12 cellular contexts compared by ENCODE assay signal in the genomic region with DNA sequence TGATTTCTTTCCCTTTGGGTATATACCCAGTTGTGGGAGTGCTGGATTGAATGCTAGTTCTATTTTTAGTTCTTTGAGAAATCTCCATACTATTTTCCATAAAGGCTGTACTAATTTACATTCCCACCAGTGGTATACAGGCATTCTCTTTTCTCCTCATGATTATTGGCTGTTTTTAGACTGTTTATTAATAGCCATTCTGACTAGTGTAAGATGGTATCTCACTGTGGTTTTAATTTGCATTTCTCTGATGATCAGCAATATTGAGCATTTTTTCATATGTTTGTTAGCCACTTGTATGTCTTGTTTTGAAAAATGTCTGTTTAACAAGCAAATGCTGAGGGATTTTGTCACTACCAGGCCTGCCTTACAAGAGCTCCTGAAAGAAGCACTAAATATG. TPM values are rescaled to one million over a fixed set of nuclear protein-coding genes. Genes with fewer than 3 reads are reported as not detected.
A peak's percentile ranks its signal among the peaks of the same experiment; 100 is the strongest.
DNase-seq lines count a peak whose midpoint lies in the region; ATAC-seq, FAIRE-seq and TF ChIP-seq lines count a peak whose summit lies in the region.
"Not testable (repeated sequence)": the region's sequence is repeated elsewhere in the genome, so short reads cannot be mapped to it uniquely, and the experiment has no call there.
"Had no signal": no experiment of that assay in that cellular context is flagged by ENCODE, and none has a peak within 500 bp of the region (broad histone marks: within the 10 kb centered on the region; RNA-seq: fewer than 3 reads in every experiment).

No MANE protein-coding gene starts in this region.

- not testable (repeated sequence) for H3K27me3 ChIP-seq in Caco-2 (replicated peaks; ENCODE audit: control insufficient read depth, insufficient read depth, low read length); astrocyte (ENCODE audit: insufficient read depth, low read length)

- not testable (repeated sequence) for TF ChIP-seq CTCF in Caco-2 (IDR thresholded peaks at IDR 0.05; ENCODE audit: insufficient read depth in 1 of 2, low read depth in 1 of 2, low read length in 1 of 2, severe bottlenecking in 1 of 2, unreplicated experiment in 1 of 2); astrocyte (IDR thresholded peaks at IDR 0.05; ENCODE audit: insufficient read depth, low read depth, low read length)

- H3K9me3 Mint-ChIP-seq in Caco-2 (ENCODE audit: unreplicated experiment); astrocyte (ENCODE audit: unreplicated experiment): not testable (repeated sequence)

- not testable (repeated sequence) for H3K79me2 ChIP-seq in astrocyte (ENCODE audit: insufficient read depth, low read length)

- ATAC-seq in GM18511 (IDR thresholded peaks at IDR 0.05; ENCODE audit: unreplicated experiment) (peak; percentile 51), GM18870 (IDR thresholded peaks at IDR 0.05; ENCODE audit: unreplicated experiment) (peak; percentile 51), GM21717 (IDR thresholded peaks at IDR 0.05; ENCODE audit: unreplicated experiment) (peak; percentile 50), HG02763 (IDR thresholded peaks at IDR 0.05; ENCODE audit: unreplicated experiment) (peak; percentile 58), HG03354 (IDR thresholded peaks at IDR 0.05; ENCODE audit: poor library complexity, severe bottlenecking, unreplicated experiment) (peak; percentile 70)

- not testable (repeated sequence) for H3K36me3 ChIP-seq in Caco-2 (ENCODE audit: control insufficient read depth, insufficient read depth, low read length); astrocyte (ENCODE audit: insufficient read depth, low read length)

- not testable (repeated sequence) for H4K20me1 ChIP-seq in astrocyte (ENCODE audit: insufficient read depth, low read length)

- FAIRE-seq in astrocyte (lab: Jason Lieb, UNC), result not testable (repeated sequence)

- H3K4me3 Mint-ChIP-seq in Caco-2 (ENCODE audit: unreplicated experiment); astrocyte (ENCODE audit: unreplicated experiment): not testable (repeated sequence)

- H3K36me3 Mint-ChIP-seq in Caco-2 (ENCODE audit: insufficient read depth, unreplicated experiment); astrocyte (ENCODE audit: low read depth, unreplicated experiment): not testable (repeated sequence)

- H3K27me3 Mint-ChIP-seq in Caco-2 (ENCODE audit: insufficient read depth, unreplicated experiment); astrocyte (ENCODE audit: low read depth, unreplicated experiment): not testable (repeated sequence)

- H3K4me1 ChIP-seq in Caco-2, result peaks cover 61% of the 10 kb centered on the region
- not testable (repeated sequence) for H3K4me1 ChIP-seq in astrocyte (ENCODE audit: insufficient read depth, low read length)

- CTCF ChIA-PET in Caco-2 (lab: Charles Lee), result not testable (repeated sequence)

- not testable (repeated sequence) for H3K4me2 ChIP-seq in astrocyte (ENCODE audit: low read length)

- not testable (repeated sequence) for H3K4me3 ChIP-seq in Caco-2 (ENCODE audit: low read depth, low read length); astrocyte (ENCODE audit: insufficient read depth, low read depth, low read length)

- POLR2A ChIA-PET in Caco-2 (lab: Charles Lee), result not testable (repeated sequence)

- BruUV-seq in Caco-2 (replicated peaks; lab: Mats Ljungman, UMichigan), result not testable (repeated sequence)

- intact Hi-C loops in Caco-2 (cut with micrococcal nuclease; ENCODE audit: unreplicated experiment), result loop anchor here (5.0 kb wide), 1 partner anchor 35 kb away; no protein-coding TSS in a partner anchor

- not testable (repeated sequence) for H3K9me3 ChIP-seq in Caco-2; astrocyte (ENCODE audit: insufficient read depth, low read depth, low read length)

- H3K4me1 Mint-ChIP-seq in Caco-2 (ENCODE audit: low read depth, unreplicated experiment), result peaks cover 36% of the 10 kb centered on the region
- H3K4me1 Mint-ChIP-seq in astrocyte (ENCODE audit: low read depth, unreplicated experiment), result not testable (repeated sequence)

- H3K27ac ChIP-seq in astrocyte (ENCODE audit: low read depth, low read length), result not testable (repeated sequence)

- DNase-seq in Caco-2, result not testable (repeated sequence)
- DNase-seq in NCI-H526 treated with DMSO at 0.1 percent for 48 hours (lab: John Stamatoyannopoulos, UW), result peak; percentile 7
- peak; percentile 43 for DNase-seq in astrocyte (ENCODE audit: low read depth)

- H3K9ac ChIP-seq in astrocyte (ENCODE audit: low read length), result not testable (repeated sequence)

- not testable (repeated sequence) for H2AFZ ChIP-seq in astrocyte (ENCODE audit: low read depth, low read length)

- H3K27ac Mint-ChIP-seq in Caco-2 (ENCODE audit: unreplicated experiment), result peak overlapping the region; percentile 37
- H3K27ac Mint-ChIP-seq in astrocyte (ENCODE audit: unreplicated experiment), result not testable (repeated sequence)

RNA-seq across cellular contexts. Expression of gene CD28, which starts 9.2 kb away (rescaled TPM):
- total RNA-seq in Caco-2 (2022) (0.30 and 0.84 TPM in 2 replicates), astrocyte (not detected in 2 replicates)
- total RNA-seq: A673, H7, IMR-90, MCF 10A had no signal
